ENCODE assay signal across 1 cellular context in the genomic region with DNA sequence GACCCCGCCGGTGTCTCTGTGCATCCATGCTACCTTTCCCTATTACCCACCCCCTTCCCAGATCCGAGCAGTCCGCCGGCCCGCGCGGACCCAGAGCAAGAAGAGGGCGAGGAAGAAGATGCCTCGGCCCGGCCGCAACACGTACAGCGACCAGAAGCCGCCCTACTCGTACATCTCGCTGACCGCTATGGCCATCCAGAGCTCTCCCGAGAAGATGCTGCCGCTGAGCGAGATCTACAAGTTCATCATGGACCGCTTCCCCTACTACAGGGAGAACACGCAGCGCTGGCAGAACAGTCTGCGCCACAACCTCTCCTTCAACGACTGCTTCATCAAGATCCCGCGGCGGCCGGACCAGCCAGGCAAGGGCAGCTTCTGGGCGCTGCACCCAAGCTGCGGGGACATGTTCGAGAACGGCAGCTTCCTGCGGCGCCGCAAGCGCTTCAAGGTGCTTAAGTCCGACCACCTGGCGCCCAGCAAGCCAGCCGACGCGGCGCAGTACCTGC.
TF ChIP-seq lines count a peak whose summit lies in the region.

No MANE protein-coding gene starts in this region.

TF ChIP-seq in GM12878, 131 proteins besides CTCF, POLR2A, EP300 and RAD21 (continued from another document):
- TF ChIP-seq PBX3 (IDR thresholded peaks at IDR 0.05; ENCODE audit: insufficient replicate concordance, low read depth, low read length) (no peak), NFYA (IDR thresholded peaks at IDR 0.05; ENCODE audit: borderline replicate concordance, low read depth, low read length) (no peak)
